In the genomic region with DNA sequence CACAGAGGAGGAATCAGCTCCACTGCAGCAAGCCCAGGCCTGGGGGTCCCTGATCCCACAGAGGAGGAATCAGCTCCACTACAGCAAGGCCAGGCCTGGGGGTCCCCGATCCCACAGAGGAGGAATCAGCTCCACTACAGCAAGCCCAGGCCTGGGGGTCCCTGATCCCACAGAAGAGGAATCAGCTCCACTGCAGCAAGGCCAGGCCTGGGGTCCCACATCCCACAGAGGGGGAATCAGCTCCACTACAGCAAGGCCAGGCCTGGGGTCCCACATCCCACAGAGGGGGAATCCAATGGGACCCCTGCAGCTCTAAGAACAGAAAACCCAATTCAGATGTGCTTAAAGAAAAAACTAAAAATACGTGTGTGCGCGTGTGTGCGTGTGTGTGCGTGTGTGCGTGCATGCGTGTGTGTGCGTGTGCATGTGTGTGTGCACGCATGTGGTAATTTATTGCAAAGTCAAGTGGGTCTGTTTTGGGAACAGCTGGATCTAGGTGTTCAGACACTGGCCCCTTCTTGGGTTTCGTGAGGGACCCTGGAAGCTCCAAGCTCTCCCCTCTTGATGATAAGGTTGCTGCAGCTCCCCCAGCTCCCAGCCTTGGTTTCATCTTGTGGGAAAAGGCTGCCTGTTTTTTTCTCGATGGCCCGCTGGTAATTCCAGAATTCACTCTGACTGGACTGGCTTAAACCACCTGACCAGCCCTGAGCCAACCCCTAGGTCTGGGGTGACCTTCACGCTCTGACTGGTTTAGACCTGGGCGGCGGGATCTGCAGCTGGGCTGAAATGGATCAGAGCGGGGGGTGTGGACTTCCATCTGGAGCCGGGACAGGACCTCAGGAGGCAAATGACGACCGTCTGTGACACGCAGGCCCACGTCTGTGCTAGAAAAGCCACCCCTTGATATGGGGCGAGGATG, we compare ENCODE assay signal across 20 cellular contexts. TPM values are rescaled to one million over a fixed set of nuclear protein-coding genes. Genes with fewer than 3 reads are reported as not detected.
DNase-seq lines count a peak whose midpoint lies in the region; FAIRE-seq and TF ChIP-seq lines count a peak whose summit lies in the region.
"Had no signal": no experiment of that assay in that cellular context is flagged by ENCODE, and none has a peak within 500 bp of the region (broad histone marks: within the 10 kb centered on the region; RNA-seq: fewer than 3 reads in every experiment).

No MANE protein-coding gene starts in this region.

- H4K5ac ChIP-seq in H1 (ENCODE audit: insufficient read length, low read depth, low read length): no peak overlapping the region

- no peak overlapping the region for H3K4me3 Mint-ChIP-seq in Caco-2 (ENCODE audit: unreplicated experiment)
- H3K4me3 Mint-ChIP-seq: CD4-positive, alpha-beta T cell had no signal

- no peaks in the 10 kb centered on the region for H3K4me1 Mint-ChIP-seq in Caco-2 (ENCODE audit: low read depth, unreplicated experiment)

- 87% methylated on average over 22 of the region's 23 CpGs; no CpG with 5 or more reads in 1 of the 2 experiments for WGBS in H1 (ENCODE audit: extremely low coverage in 1 of 2, insufficient coverage in 1 of 2, insufficient read length in 1 of 2, insufficient replicate concordance in 2 of 2, low coverage in 1 of 2, low lambda C conversion rate in 2 of 2, missing lambda C conversion rate in 1 of 2), 2 experiments
- no CpG with 5 or more reads among the region's 23 CpGs for WGBS in neuronal stem cell (ENCODE audit: extremely low coverage in 2 of 2, insufficient read length in 2 of 2, insufficient replicate concordance in 1 of 2), 2 donors

- H3K4me1 ChIP-seq in ES-I3 (ENCODE audit: insufficient read depth, low read length): peaks cover 11% of the 10 kb centered on the region
- peaks cover 22% of the 10 kb centered on the region for H3K4me1 ChIP-seq in HUES6 (ENCODE audit: control insufficient read depth, insufficient read depth, low read length)
- H3K4me1 ChIP-seq in H1 (replicated peaks in 1 of 4; ENCODE audit: control insufficient read depth in 3 of 4, insufficient read depth in 4 of 4, low read length in 3 of 4): peaks cover 5 to 33% (median 28%) of the 10 kb centered on the region in 4 experiments
- peaks cover 0 to 17% of the 10 kb centered on the region in 2 donors for H3K4me1 ChIP-seq in neuronal stem cell (ENCODE audit: control insufficient read depth in 2 of 2, insufficient read depth in 1 of 2, low read depth in 1 of 2, low read length in 2 of 2)
- H3K4me1 ChIP-seq in Caco-2: peaks cover 10% of the 10 kb centered on the region; the same call in 1 of the 2 replicates

- no peaks in the 10 kb centered on the region for H3K79me2 ChIP-seq in H1 (ENCODE audit: control insufficient read depth in 1 of 2, insufficient read depth in 2 of 2, low read length in 2 of 2)

- TF ChIP-seq CTCF in H1 (IDR thresholded peaks at IDR 0.05; ENCODE audit: control extremely low read depth in 1 of 3, insufficient read depth in 1 of 3, low read depth in 1 of 3, low read length in 3 of 3): no peak
- no peak for TF ChIP-seq CTCF in Caco-2 (IDR thresholded peaks at IDR 0.05; ENCODE audit: insufficient read depth in 1 of 2, low read depth in 1 of 2, low read length in 1 of 2, severe bottlenecking in 1 of 2, unreplicated experiment in 1 of 2)

- H3K79me1 ChIP-seq in H1 (ENCODE audit: low read depth, low read length): no peaks in the 10 kb centered on the region; the same call in 1 of the 2 replicates
- peaks cover 5% of the 10 kb centered on the region for H3K79me1 ChIP-seq in neuronal stem cell (ENCODE audit: low read depth, low read length)

- H3K27me3 Mint-ChIP-seq in Caco-2 (ENCODE audit: insufficient read depth, unreplicated experiment): peaks cover under 1% of the 10 kb centered on the region

- CTCF ChIA-PET in H1 (lab: Charles Lee; ENCODE audit: partially characterized antibody) (interaction anchor here (0.7 to 3.0 kb wide), 8 partner anchors 9 to 237 kb away, joined by 3 to 9 read pairs (median 3); no protein-coding TSS in a partner anchor), Caco-2 (lab: Charles Lee) (interaction anchor here (1.6 kb wide), 1 partner anchor 132 kb away, joined by 4 read pairs; no protein-coding TSS in a partner anchor)

- no peak overlapping the region for H2BK20ac ChIP-seq in H1 (ENCODE audit: low read length)

- TF ChIP-seq RAD21 in H1 (IDR thresholded peaks at IDR 0.05 in 1 of 2, conservative IDR thresholded peaks at IDR 0.05 in 1 of 2; ENCODE audit: low read depth in 2 of 2, low read length in 2 of 2): no peak

- H3K9ac ChIP-seq in ES-I3 (ENCODE audit: low read depth, low read length) (peak overlapping the region; percentile 7; the same call in 1 of the 2 replicates), HUES6 (ENCODE audit: low read length) (no peak overlapping the region), H1 (replicated peaks in 1 of 4; ENCODE audit: extremely low read depth in 1 of 4, low read depth in 3 of 4, low read length in 3 of 4) (no peak overlapping the region; a peak in 1 of 7 replicates), neuronal stem cell (ENCODE audit: low read depth, low read length, poor library complexity) (no peak overlapping the region)

- H3K56ac ChIP-seq in H1 (replicated peaks; ENCODE audit: insufficient read length, low read depth, low read length): no peak overlapping the region

- BruUV-seq in Caco-2 (replicated peaks; lab: Mats Ljungman, UMichigan): no TSS peak

- peak overlapping the region; percentile 37 for H2BK120ac ChIP-seq in H1 (replicated peaks; ENCODE audit: low read depth, low read length)
- no peak overlapping the region for H2BK120ac ChIP-seq in neuronal stem cell (ENCODE audit: low read depth, low read length)

- H2BK12ac ChIP-seq in H1 (ENCODE audit: low read depth, low read length) (no peak overlapping the region), neuronal stem cell (ENCODE audit: low read length) (no peak overlapping the region)

- no peak for FAIRE-seq in H1 (lab: Jason Lieb, UNC)
- FAIRE-seq: G401.6, GM12891, GM18507, H54 had no signal

- H3K9me3 ChIP-seq in ES-I3 (ENCODE audit: control insufficient read depth, insufficient read depth, low read length): no peaks in the 10 kb centered on the region
- no peaks in the 10 kb centered on the region for H3K9me3 ChIP-seq in HUES6 (ENCODE audit: control insufficient read depth, insufficient read depth, low read depth, low read length)
- no peaks in the 10 kb centered on the region for H3K9me3 ChIP-seq in H1 (ENCODE audit: insufficient read depth in 2 of 2, low read depth in 1 of 2, low read length in 1 of 2)
- no peaks in the 10 kb centered on the region for H3K9me3 ChIP-seq in neuronal stem cell (replicated peaks in 1 of 2; ENCODE audit: control insufficient read depth in 2 of 2, insufficient read depth in 1 of 2, low read depth in 1 of 2, low read length in 2 of 2)
- H3K9me3 ChIP-seq in Caco-2: no peaks in the 10 kb centered on the region

- H4K20me1 ChIP-seq in H1 (replicated peaks in 1 of 2; ENCODE audit: control insufficient read depth in 1 of 2, insufficient read depth in 2 of 2, low read length in 2 of 2): no peaks in the 10 kb centered on the region

- H4K8ac ChIP-seq in H1 (ENCODE audit: extremely low read depth, insufficient read depth, low read length): peak overlapping the region; percentile 9; the same call in 1 of the 2 replicates
- no peak overlapping the region for H4K8ac ChIP-seq in neuronal stem cell (ENCODE audit: low read depth, low read length)

- no peaks in the 10 kb centered on the region for H3K9me3 Mint-ChIP-seq in Caco-2 (ENCODE audit: unreplicated experiment)
- H3K9me3 Mint-ChIP-seq: CD4-positive, alpha-beta T cell had no signal

- H3K14ac ChIP-seq in H1 (ENCODE audit: insufficient read length) (no peak overlapping the region), neuronal stem cell (ENCODE audit: low read length) (no peak overlapping the region)

- H2AK5ac ChIP-seq in H1 (ENCODE audit: low read depth, low read length) (no peak overlapping the region), neuronal stem cell (ENCODE audit: low read depth, low read length) (no peak overlapping the region)

- H3K27ac ChIP-seq in HUES6 (ENCODE audit: low read depth, low read length) (no peak overlapping the region), H1 (ENCODE audit: low read depth, low read length) (no peak overlapping the region), neuronal stem cell (replicated peaks; ENCODE audit: low read length) (no peak overlapping the region)
- H3K27ac ChIP-seq: SK-N-MC had no signal

- TF ChIP-seq EP300 in H1 (IDR thresholded peaks at IDR 0.05; ENCODE audit: borderline replicate concordance in 1 of 2, low read depth in 2 of 2, low read length in 2 of 2): no peak

- H3K4me3 ChIP-seq in HUES6 (ENCODE audit: low read depth, low read length) (peak overlapping the region; percentile 21; the same call in 1 of the 2 replicates), H1 (ENCODE audit: extremely low read depth in 1 of 4, insufficient read depth in 2 of 4, low read depth in 3 of 4, low read length in 4 of 4) (no peak overlapping the region), neuronal stem cell (ENCODE audit: low read length in 2 of 2) (no peak overlapping the region), Caco-2 (ENCODE audit: low read depth, low read length) (no peak overlapping the region)
- H3K4me3 ChIP-seq: SK-N-MC had no signal

- H2BK5ac ChIP-seq in H1 (ENCODE audit: low read depth, low read length) (no peak overlapping the region; the same call in 1 of the 2 replicates), neuronal stem cell (ENCODE audit: low read length) (no peak overlapping the region)

- H3K4ac ChIP-seq in H1 (replicated peaks; ENCODE audit: insufficient read length, low read depth, low read length) (no peak overlapping the region), neuronal stem cell (ENCODE audit: low read length) (no peak overlapping the region)

- H4K91ac ChIP-seq in H1 (replicated peaks; ENCODE audit: insufficient read length, low read length) (peak overlapping the region; percentile 74), neuronal stem cell (ENCODE audit: low read depth, low read length, poor library complexity) (no peak overlapping the region)

- H3K36me3 Mint-ChIP-seq in Caco-2 (ENCODE audit: insufficient read depth, unreplicated experiment): no peaks in the 10 kb centered on the region

- H2AFZ ChIP-seq in H1 (ENCODE audit: low read length) (no peak overlapping the region), neuronal stem cell (ENCODE audit: low read length) (no peak overlapping the region)

- no peak for TF ChIP-seq POLR2A in H1 (IDR thresholded peaks at IDR 0.05; ENCODE audit: control extremely low read depth in 1 of 2, low read depth in 2 of 2, low read length in 2 of 2)

- H3K23ac ChIP-seq in H1 (ENCODE audit: insufficient read length): no peak overlapping the region
- no peak overlapping the region for H3K23ac ChIP-seq in neuronal stem cell (ENCODE audit: low read depth, low read length, poor library complexity)

- H3K36me3 ChIP-seq in ES-I3 (ENCODE audit: insufficient read depth, low read length) (no peaks in the 10 kb centered on the region), HUES6 (ENCODE audit: control insufficient read depth, insufficient read depth, low read length) (no peaks in the 10 kb centered on the region), H1 (ENCODE audit: control insufficient read depth in 2 of 4, insufficient read depth in 4 of 4, low read length in 3 of 4) (no peaks in the 10 kb centered on the region), neuronal stem cell (replicated peaks in 1 of 2; ENCODE audit: control insufficient read depth in 2 of 2, insufficient read depth in 2 of 2, low read length in 2 of 2) (no peaks in the 10 kb centered on the region), Caco-2 (ENCODE audit: control insufficient read depth, insufficient read depth, low read length) (no peaks in the 10 kb centered on the region)

- no peak overlapping the region for H3K27ac Mint-ChIP-seq in Caco-2 (ENCODE audit: unreplicated experiment)
- H3K27ac Mint-ChIP-seq: CD4-positive, alpha-beta T cell had no signal

- H3K4me2 ChIP-seq in H1 (ENCODE audit: insufficient read depth in 1 of 2, low read depth in 2 of 2, low read length in 2 of 2) (peak overlapping the region; percentile 22 to 39; a peak in 2 of 4 replicates), neuronal stem cell (ENCODE audit: insufficient read depth, low read length, poor library complexity, severe bottlenecking) (no peak overlapping the region)

- H3K18ac ChIP-seq in H1 (ENCODE audit: extremely low read depth, low read length) (no peak overlapping the region; the same call in 1 of the 2 replicates), neuronal stem cell (ENCODE audit: low read length) (no peak overlapping the region)

- DNase-seq in H1 (ENCODE audit: low read depth in 1 of 2, low spot score in 2 of 2): no peak
- no peak for DNase-seq in neuronal stem cell (ENCODE audit: low spot score)
- no peak for DNase-seq in activated T-cell treated with anti-CD3 and anti-CD28 coated beads, Interleukin-2, amount 50 U/mL, for 1 hour
- no peak for DNase-seq in medulla oblongata (ENCODE audit: extremely low spot score)
- DNase-seq in Caco-2: no peak
- DNase-seq: IMR-90, Karpas-422, NCI-H1105, NCI-H1694, NCI-H2107, NCI-H2227 treated with DMSO at 0.1 percent for 48 hours, NCI-H524 had no signal

- 0 out of 2 replicates have a peak, but pooled peaks cover 1% of the 10 kb centered on the region for H3K23me2 ChIP-seq in H1 (ENCODE audit: low read depth, low read length)

- H2BK15ac ChIP-seq in H1 (ENCODE audit: low read length) (no peak overlapping the region), neuronal stem cell (ENCODE audit: low read length) (peak overlapping the region; percentile 49)

- intact Hi-C loops in Caco-2 (cut with micrococcal nuclease; ENCODE audit: unreplicated experiment): no loop called here

- POLR2A ChIA-PET in H1 (lab: Charles Lee; ENCODE audit: partially characterized antibody) (interaction anchor here (1.6 kb wide), 1 partner anchor 13 kb away, joined by 5 read pairs; no protein-coding TSS in a partner anchor), Caco-2 (lab: Charles Lee) (interaction anchor here (0.6 kb wide), 1 partner anchor 30 kb away, joined by 3 read pairs; no protein-coding TSS in a partner anchor)

- H3K27me3 ChIP-seq in HUES6 (ENCODE audit: control insufficient read depth, insufficient read depth, low read length): peaks cover 50% of the 10 kb centered on the region; the same call in 1 of the 2 replicates
- peaks cover 0 to 15% (median 8%) of the 10 kb centered on the region in 4 experiments; a peak in 4 of 7 replicates for H3K27me3 ChIP-seq in H1 (replicated peaks in 1 of 4; ENCODE audit: control insufficient read depth in 3 of 4, extremely low read depth in 1 of 4, insufficient read depth in 3 of 4, low read length in 3 of 4)
- H3K27me3 ChIP-seq in neuronal stem cell (ENCODE audit: control insufficient read depth in 3 of 3, insufficient read depth in 3 of 3, low read depth in 1 of 3, low read length in 3 of 3): peaks cover 0 to 69% (median 15%) of the 10 kb centered on the region in 3 experiments
- no peaks in the 10 kb centered on the region for H3K27me3 ChIP-seq in Caco-2 (replicated peaks; ENCODE audit: control insufficient read depth, insufficient read depth, low read length)

RNA-seq across cellular contexts. Expression of a gene that starts 47.1 kb away (rescaled TPM):
- 2.0 and 3.3 TPM in 2 replicates for total RNA-seq in H1 (2021; fragmentation: NEBNext Ultra II Directional; extraction: Animal tissue kit (Norgen Biotek cat#: 25700))
- 3.6 and 5.3 TPM in 2 replicates for polyA plus RNA-seq in H1 (2011; rRNA removed)
- 6.1 TPM for polyA plus RNA-seq in H1 (2011; cell fraction: cytosol; rRNA removed)
- polyA plus RNA-seq in H1 (2011; cell fraction: nucleus; rRNA removed): 9.4 TPM
- 2.3 to 3.6 TPM (median 3.1 TPM) in 4 replicates for polyA plus RNA-seq in H1 (2012, experiment 1 of 2)
- 2.3 TPM for polyA plus RNA-seq in H1 (2012, experiment 2 of 2)
- 0.73 TPM for polyA plus RNA-seq in H1 (2013, experiment 1 of 2)
- 0.92 TPM for polyA plus RNA-seq in H1 (2013, experiment 2 of 2)
- 2.3 and 4.0 TPM in 2 replicates for polyA minus RNA-seq in H1 (2011; rRNA and poly(A)+ RNA removed)
- polyA minus RNA-seq in H1 (2011; cell fraction: cytosol; rRNA and poly(A)+ RNA removed): 4.0 TPM
- 4.2 TPM for polyA minus RNA-seq in H1 (2011; cell fraction: nucleus; rRNA and poly(A)+ RNA removed)
- polyA plus RNA-seq in neuronal stem cell (2013, experiment 1 of 2): 0.13 TPM
- polyA plus RNA-seq in neuronal stem cell (2013, experiment 2 of 2): 0.14 TPM
- total RNA-seq in Caco-2 (2022): 0.21 and 0.45 TPM in 2 replicates
- total RNA-seq: CD4-positive, alpha-beta T cell had no signal
